ENCODE assay signal across 13 cellular contexts in the genomic region with DNA sequence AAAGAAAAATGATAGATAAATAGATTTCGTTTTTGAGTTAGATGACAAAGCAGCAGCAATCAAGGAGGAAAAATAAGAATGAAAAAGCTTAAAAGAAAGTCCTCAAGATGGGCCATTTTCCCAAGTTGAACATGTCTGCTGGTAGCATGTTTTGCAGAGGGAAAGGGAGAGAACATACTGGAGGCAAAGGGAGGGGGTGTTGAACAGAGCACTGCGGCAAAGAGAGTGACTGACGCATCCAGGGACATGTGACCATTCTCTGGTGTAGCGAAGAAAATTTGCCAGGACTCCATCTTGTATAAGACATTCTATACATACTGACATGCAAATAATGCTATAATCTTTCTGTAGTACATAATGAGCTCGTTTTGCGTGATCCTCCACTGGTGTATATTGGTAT. TPM values are rescaled to one million over a fixed set of nuclear protein-coding genes. Genes with fewer than 3 reads are reported as not detected.
DNase-seq lines count a peak whose midpoint lies in the region; ATAC-seq and TF ChIP-seq lines count a peak whose summit lies in the region.
"Had no signal": no experiment of that assay in that cellular context is flagged by ENCODE, and none has a peak within 500 bp of the region (broad histone marks: within the 10 kb centered on the region; RNA-seq: fewer than 3 reads in every experiment).

No MANE protein-coding gene starts in this region.

- ATAC-seq in SK-N-SH treated with all-trans-retinoic acid at 6 μM for 48 hours (no peak; the same call in 2 of the 3 replicates), HG02610 (IDR thresholded peaks at IDR 0.05; ENCODE audit: unreplicated experiment) (no peak)
- ATAC-seq: esophagus mucosa had no signal

- DNase-seq in SK-N-SH, result peak; percentile 30
- peak in 53 of 61 donors; percentile 1 to 91 (median 41) for DNase-seq in caudate nucleus (lab: John Stamatoyannopoulos, UW)
- DNase-seq in medulla oblongata (ENCODE audit: extremely low spot score), result peak; percentile 81
- DNase-seq in superior temporal gyrus (ENCODE audit: extremely low spot score), result peak; percentile 88
- no peak for DNase-seq in posterior vena cava (ENCODE audit: low spot score)
- DNase-seq in activated CD4-positive, alpha-beta T cell treated with anti-CD3 and anti-CD28 coated beads for 1 hour, result no peak
- DNase-seq: activated CD4-positive, alpha-beta memory T cell treated with anti-CD3 and anti-CD28 coated beads for 36 hours; immature natural killer cell; NCI-H446; T1000 had no signal

- CTCF ChIA-PET in SK-N-SH (lab: Yijun Ruan, JAX), result interaction anchor here (1.8 kb wide), 1 partner anchor 10 kb away, joined by 9 read pairs; no protein-coding TSS in a partner anchor

- H3F3A ChIP-seq in SK-N-SH (replicated peaks; ENCODE audit: insufficient read depth), result no peaks in the 10 kb centered on the region

- no peak overlapping the region for H3K4me2 ChIP-seq in SK-N-SH

- no peaks in the 10 kb centered on the region for H3K36me3 ChIP-seq in SK-N-SH (replicated peaks in 1 of 2; ENCODE audit: control insufficient read depth in 1 of 2, insufficient read depth in 2 of 2, low read length in 1 of 2)

- no peaks in the 10 kb centered on the region for H3K9me3 ChIP-seq in SK-N-SH

- no peak for TF ChIP-seq CTCF in SK-N-SH (IDR thresholded peaks at IDR 0.05)

- H3K27ac ChIP-seq in SK-N-SH (ENCODE audit: low read depth in 2 of 2, low read length in 1 of 2) (peak overlapping the region in 1 of 2 experiments; percentile 47; a peak in 2 of 4 replicates), caudate nucleus (ENCODE audit: low read depth, low read length) (peak overlapping the region; percentile 87)

- intact Hi-C loops in posterior vena cava (cut with DNase I), result no loop called here

- H3K79me2 ChIP-seq in SK-N-SH (ENCODE audit: insufficient read depth), result no peaks in the 10 kb centered on the region

- peaks cover 5% of the 10 kb centered on the region; the same call in 1 of the 2 replicates for H3K27me3 ChIP-seq in SK-N-SH (ENCODE audit: insufficient read depth)

- no peak overlapping the region for H2AFZ ChIP-seq in SK-N-SH (ENCODE audit: low read depth)

- H3K9ac ChIP-seq in SK-N-SH, result no peak overlapping the region

- no peak for TF ChIP-seq RAD21 in SK-N-SH (IDR thresholded peaks at IDR 0.05; ENCODE audit: low read length)

- H3K4me3 ChIP-seq in SK-N-SH (ENCODE audit: low read depth in 2 of 2, low read length in 1 of 2), result peak overlapping the region in 1 of 2 experiments; percentile 27; a peak in 2 of 4 replicates

- POLR2A ChIA-PET in SK-N-SH (lab: Yijun Ruan, JAX), result no interaction called here

- WGBS in SK-N-SH (ENCODE audit: low lambda C conversion rate), result 2% methylated on average over 6 of the region's 6 CpGs

- peaks cover 0 to 7% of the 10 kb centered on the region in 2 experiments; a peak in 1 of 4 replicates for H3K4me1 ChIP-seq in SK-N-SH (ENCODE audit: control insufficient read depth in 1 of 2, insufficient read depth in 2 of 2, low read depth in 1 of 2, low read length in 1 of 2)

- no peak for TF ChIP-seq EP300 in SK-N-SH (IDR thresholded peaks at IDR 0.05; ENCODE audit: borderline replicate concordance in 1 of 2, low read depth in 1 of 2, low read length in 1 of 2)

- H4K20me1 ChIP-seq in SK-N-SH (ENCODE audit: insufficient read depth), result no peaks in the 10 kb centered on the region

- no peaks in the 10 kb centered on the region for H3K9me2 ChIP-seq in SK-N-SH

TF ChIP-seq in SK-N-SH, 30 proteins besides CTCF, POLR2A, EP300 and RAD21:
- no peak for TF ChIP-seq TCF12 (IDR thresholded peaks at IDR 0.05)
- TF ChIP-seq MXI1 (IDR thresholded peaks at IDR 0.05; ENCODE audit: low read depth, low read length), result peak; percentile 84; the same call in 1 of the 2 replicates

TF ChIP-seq in SK-N-SH treated with all-trans-retinoic acid at 6 μM for 48 hours, 23 proteins besides CTCF, POLR2A, EP300 and RAD21:
- TF ChIP-seq ZC3H10 (CRISPR knock-in tag; IDR thresholded peaks at IDR 0.05) (no peak), ZNF70 (CRISPR knock-in tag; IDR thresholded peaks at IDR 0.05) (no peak), OSR1 (CRISPR knock-in tag; IDR thresholded peaks at IDR 0.05) (no peak), ZFP3 (CRISPR knock-in tag; IDR thresholded peaks at IDR 0.05) (no peak), ISL1 (CRISPR knock-in tag; IDR thresholded peaks at IDR 0.05) (no peak), ESRRG (CRISPR knock-in tag; IDR thresholded peaks at IDR 0.05) (no peak), ZNF565 (CRISPR knock-in tag; conservative IDR thresholded peaks at IDR 0.05; ENCODE audit: low read depth) (no peak)
- TF ChIP-seq, protein P1, sequence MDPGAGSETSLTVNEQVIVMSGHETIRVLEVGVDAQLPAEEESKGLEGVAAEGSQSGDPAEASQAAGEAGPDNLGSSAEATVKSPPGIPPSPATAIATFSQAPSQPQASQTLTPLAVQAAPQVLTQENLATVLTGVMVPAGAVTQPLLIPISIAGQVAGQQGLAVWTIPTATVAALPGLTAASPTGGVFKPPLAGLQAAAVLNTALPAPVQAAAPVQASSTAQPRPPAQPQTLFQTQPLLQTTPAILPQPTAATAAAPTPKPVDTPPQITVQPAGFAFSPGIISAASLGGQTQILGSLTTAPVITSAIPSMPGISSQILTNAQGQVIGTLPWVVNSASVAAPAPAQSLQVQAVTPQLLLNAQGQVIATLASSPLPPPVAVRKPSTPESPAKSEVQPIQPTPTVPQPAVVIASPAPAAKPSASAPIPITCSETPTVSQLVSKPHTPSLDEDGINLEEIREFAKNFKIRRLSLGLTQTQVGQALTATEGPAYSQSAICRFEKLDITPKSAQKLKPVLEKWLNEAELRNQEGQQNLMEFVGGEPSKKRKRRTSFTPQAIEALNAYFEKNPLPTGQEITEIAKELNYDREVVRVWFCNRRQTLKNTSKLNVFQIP (CRISPR knock-in tag; IDR thresholded peaks at IDR 0.05; ENCODE audit: borderline replicate concordance, low read depth), result no peak
- TF ChIP-seq, protein P2, sequence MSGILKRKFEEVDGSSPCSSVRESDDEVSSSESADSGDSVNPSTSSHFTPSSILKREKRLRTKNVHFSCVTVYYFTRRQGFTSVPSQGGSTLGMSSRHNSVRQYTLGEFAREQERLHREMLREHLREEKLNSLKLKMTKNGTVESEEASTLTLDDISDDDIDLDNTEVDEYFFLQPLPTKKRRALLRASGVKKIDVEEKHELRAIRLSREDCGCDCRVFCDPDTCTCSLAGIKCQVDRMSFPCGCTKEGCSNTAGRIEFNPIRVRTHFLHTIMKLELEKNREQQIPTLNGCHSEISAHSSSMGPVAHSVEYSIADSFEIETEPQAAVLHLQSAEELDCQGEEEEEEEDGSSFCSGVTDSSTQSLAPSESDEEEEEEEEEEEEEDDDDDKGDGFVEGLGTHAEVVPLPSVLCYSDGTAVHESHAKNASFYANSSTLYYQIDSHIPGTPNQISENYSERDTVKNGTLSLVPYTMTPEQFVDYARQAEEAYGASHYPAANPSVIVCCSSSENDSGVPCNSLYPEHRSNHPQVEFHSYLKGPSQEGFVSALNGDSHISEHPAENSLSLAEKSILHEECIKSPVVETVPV (CRISPR knock-in tag; IDR thresholded peaks at IDR 0.05), result no peak

RNA-seq across cellular contexts. Expression of a gene that starts 1.2 kb away (rescaled TPM):
- 0.31 and 1.2 TPM in 2 replicates for polyA plus RNA-seq in SK-N-SH (2012; rRNA removed)
- polyA plus RNA-seq in SK-N-SH (2012; cell fraction: cytosol; rRNA removed), result 1.3 and 2.1 TPM in 2 replicates
- polyA plus RNA-seq in SK-N-SH (2012; cell fraction: nucleus; rRNA removed), result 0.41 and 0.54 TPM in 2 replicates
- total RNA-seq in posterior vena cava, result 100 to 1,000 TPM; 742 to 829 TPM
- polyA plus RNA-seq: immature natural killer cell had no signal

Comparison
In these comparisons a context has a peak if more than half of its experiments do, and no peak if none do; other contexts are left out.
1. DNase-seq: peak in SK-N-SH (single experiment), caudate nucleus (53 of 61), medulla oblongata (single experiment) and superior temporal gyrus (single experiment); none in posterior vena cava (single experiment) and activated CD4-positive, alpha-beta T cell treated with anti-CD3 and anti-CD28 coated beads for 1 hour (single experiment).